Comparison of ENCODE assay signal across 8 cellular contexts in genomic region chr6:83067448-83068413, GRCh38. TPM values are rescaled to one million over a fixed set of nuclear protein-coding genes. Genes with fewer than 3 reads are reported as not detected.
A peak's percentile ranks its signal among the peaks of the same experiment; 100 is the strongest.
DNase-seq lines count a peak whose midpoint lies in the region; ATAC-seq and TF ChIP-seq lines count a peak whose summit lies in the region.

TSS of gene DOP1A (plus strand) at chr6:83067671. CDS start at chr6:83096978, 29,307 bp downstream.

- intact Hi-C loops in PC-9 (cut with micrococcal nuclease; ENCODE audit: unreplicated experiment), result loop anchor here (1.0 to 10.0 kb wide), 6 partner anchors 125 to 1159 kb away; partner anchors contain the start of genes CEP162, PGM3 and RWDD2A

- peaks cover 19% of the 10 kb centered on the region for H3K36me3 Mint-ChIP-seq in activated T-cell treated with anti-CD3 and anti-CD28 coated beads, Interleukin-2, amount 50 U/mL, for 24 hours (ENCODE audit: low read depth)

- CTCF ChIA-PET in PC-9 (lab: Charles Lee), result interaction anchor here (0.5 to 2.1 kb wide), 6 partner anchors 125 to 1530 kb away, joined by 3 to 11 read pairs (median 5); partner anchors contain the start of genes PGM3, PRSS35 and RWDD2A

- peak within 1 kb of the TSS; percentile 84 to 92 for H3K9ac ChIP-seq in mucosa of rectum (ENCODE audit: low read depth in 1 of 2, low read length in 2 of 2)

- no peaks in the 10 kb centered on the region for H3K27me3 ChIP-seq in PC-9 (ENCODE audit: insufficient read depth, low read depth)
- no peaks in the 10 kb centered on the region for H3K27me3 ChIP-seq in mucosa of rectum (ENCODE audit: control insufficient read depth in 2 of 2, insufficient read depth in 2 of 2, low read length in 2 of 2)

- peak; percentile 86 for TF ChIP-seq CTCF in PC-9 (conservative IDR thresholded peaks at IDR 0.05)
- peak; percentile 98 for TF ChIP-seq CTCF in epithelial cell of proximal tubule (conservative IDR thresholded peaks at IDR 0.05; ENCODE audit: low read depth, low read length)

- H2AFZ ChIP-seq in PC-9, result peak within 1 kb of the TSS; percentile 96

- BruUV-seq in PC-9 (replicated peaks; lab: Mats Ljungman, UMichigan), result no TSS peak

- in situ Hi-C loops in KBM-7 (cut with MboI; ENCODE audit: low pct_unique_long_range_greater_than_20kb, low sequenced_read_pairs), result loop anchor here (25.0 kb wide), 1 partner anchor 805 kb away; no protein-coding TSS in a partner anchor

- H3K27ac Mint-ChIP-seq in activated T-cell treated with anti-CD3 and anti-CD28 coated beads, Interleukin-2, amount 50 U/mL, for 24 hours, result peak within 1 kb of the TSS; percentile 93

- H3K4me3 ChIP-seq in PC-9, result peak within 1 kb of the TSS; percentile 95
- H3K4me3 ChIP-seq in epithelial cell of proximal tubule (ENCODE audit: low read depth, low read length), result peak within 1 kb of the TSS; percentile 77
- peak within 1 kb of the TSS; percentile 94 for H3K4me3 ChIP-seq in mucosa of rectum (ENCODE audit: low read length in 2 of 2)

- peak; percentile 88 for ATAC-seq in GM21717 (IDR thresholded peaks at IDR 0.05; ENCODE audit: unreplicated experiment)

- peaks cover 9% of the 10 kb centered on the region for H3F3A ChIP-seq in PC-9 (ENCODE audit: insufficient read depth, low read depth)

- peaks cover 12% of the 10 kb centered on the region for H3K4me1 ChIP-seq in PC-9 (replicated peaks; ENCODE audit: insufficient read depth)
- H3K4me1 ChIP-seq in mucosa of rectum (ENCODE audit: control insufficient read depth in 2 of 2, insufficient read depth in 2 of 2, low read length in 2 of 2), result peaks cover 23 to 29% of the 10 kb centered on the region in 2 donors

- H3K9me3 ChIP-seq in PC-9 (ENCODE audit: insufficient read depth, low read depth), result no peaks in the 10 kb centered on the region
- H3K9me3 ChIP-seq in mucosa of rectum (ENCODE audit: control insufficient read depth in 2 of 2, low read length in 2 of 2), result no peaks in the 10 kb centered on the region

- POLR2A ChIA-PET in PC-9 (lab: Charles Lee; ENCODE audit: unreplicated experiment), result interaction anchor here (0.6 kb wide), 3 partner anchors 149 to 704 kb away, joined by 3 to 6 read pairs (median 5); no protein-coding TSS in a partner anchor

- H3K36me3 ChIP-seq in PC-9 (ENCODE audit: low read depth), result no peaks in the 10 kb centered on the region
- H3K36me3 ChIP-seq in mucosa of rectum (ENCODE audit: control insufficient read depth in 2 of 2, insufficient read depth in 2 of 2, low read length in 2 of 2), result no peaks in the 10 kb centered on the region

- no peaks in the 10 kb centered on the region for H3K9me3 Mint-ChIP-seq in activated T-cell treated with anti-CD3 and anti-CD28 coated beads, Interleukin-2, amount 50 U/mL, for 24 hours

- H3K27me3 Mint-ChIP-seq in activated T-cell treated with anti-CD3 and anti-CD28 coated beads, Interleukin-2, amount 50 U/mL, for 24 hours, result no peaks in the 10 kb centered on the region

- peaks cover 36% of the 10 kb centered on the region for H3K79me2 ChIP-seq in PC-9 (ENCODE audit: low read depth)

- peak within 1 kb of the TSS; percentile 87 for H3K4me3 Mint-ChIP-seq in activated T-cell treated with anti-CD3 and anti-CD28 coated beads, Interleukin-2, amount 50 U/mL, for 24 hours

- peaks cover 49% of the 10 kb centered on the region for H3K4me1 Mint-ChIP-seq in activated T-cell treated with anti-CD3 and anti-CD28 coated beads, Interleukin-2, amount 50 U/mL, for 24 hours (ENCODE audit: low read depth)

- H3K27ac ChIP-seq in PC-9 (peak within 1 kb of the TSS; percentile 70), mucosa of rectum (ENCODE audit: low read depth in 2 of 2, low read length in 2 of 2) (peak within 1 kb of the TSS; percentile 95 to 98)

- H3K9me2 ChIP-seq in PC-9 (ENCODE audit: insufficient read depth), result no peaks in the 10 kb centered on the region

- no peaks in the 10 kb centered on the region for H4K20me1 ChIP-seq in PC-9 (ENCODE audit: insufficient read depth)

- DNase-seq in DMS79 (lab: John Stamatoyannopoulos, UW), result peak; percentile 87
- DNase-seq in KBM-7, result peak; percentile 96
- peak; percentile 81 to 93 for DNase-seq in PC-9
- peak; percentile 98 for DNase-seq in activated T-cell treated with anti-CD3 and anti-CD28 coated beads, Interleukin-2, amount 50 U/mL, for 24 hours
- DNase-seq in epithelial cell of proximal tubule (ENCODE audit: low read depth), result peak; percentile 26
- DNase-seq in stimulated activated CD8-positive, alpha-beta memory T cell treated with anti-CD3 and anti-CD28 coated beads, Interleukin-4, amount 100 ng/mL, for 48 hours, result peak; percentile 99

- peak within 1 kb of the TSS; percentile 97 for H3K4me2 ChIP-seq in PC-9

RNA-seq across cellular contexts. Expression of gene DOP1A, which starts in this region (rescaled TPM):
- total RNA-seq in PC-9 (2021), result 3.9 and 4.1 TPM in 2 replicates
- 4.4 and 8.5 TPM in 2 replicates for total RNA-seq in epithelial cell of proximal tubule

Comparison
In these comparisons a context has a peak if more than half of its experiments do, and no peak if none do; other contexts are left out.
1. Peak in every context shown above with its lines: DNase-seq, ATAC-seq, H3K4me3 ChIP-seq and H3K27ac ChIP-seq.
2. DNase-seq: peak in every context shown above with its lines; median percentile 99 in stimulated activated CD8-positive, alpha-beta memory T cell treated with anti-CD3 and anti-CD28 coated beads, Interleukin-4, amount 100 ng/mL, for 48 hours; 98 in activated T-cell treated with anti-CD3 and anti-CD28 coated beads, Interleukin-2, amount 50 U/mL, for 24 hours; 96 in KBM-7; 87 in DMS79; 87 in PC-9; 26 in epithelial cell of proximal tubule.